12 cellular contexts compared by ENCODE assay signal in the genomic region with DNA sequence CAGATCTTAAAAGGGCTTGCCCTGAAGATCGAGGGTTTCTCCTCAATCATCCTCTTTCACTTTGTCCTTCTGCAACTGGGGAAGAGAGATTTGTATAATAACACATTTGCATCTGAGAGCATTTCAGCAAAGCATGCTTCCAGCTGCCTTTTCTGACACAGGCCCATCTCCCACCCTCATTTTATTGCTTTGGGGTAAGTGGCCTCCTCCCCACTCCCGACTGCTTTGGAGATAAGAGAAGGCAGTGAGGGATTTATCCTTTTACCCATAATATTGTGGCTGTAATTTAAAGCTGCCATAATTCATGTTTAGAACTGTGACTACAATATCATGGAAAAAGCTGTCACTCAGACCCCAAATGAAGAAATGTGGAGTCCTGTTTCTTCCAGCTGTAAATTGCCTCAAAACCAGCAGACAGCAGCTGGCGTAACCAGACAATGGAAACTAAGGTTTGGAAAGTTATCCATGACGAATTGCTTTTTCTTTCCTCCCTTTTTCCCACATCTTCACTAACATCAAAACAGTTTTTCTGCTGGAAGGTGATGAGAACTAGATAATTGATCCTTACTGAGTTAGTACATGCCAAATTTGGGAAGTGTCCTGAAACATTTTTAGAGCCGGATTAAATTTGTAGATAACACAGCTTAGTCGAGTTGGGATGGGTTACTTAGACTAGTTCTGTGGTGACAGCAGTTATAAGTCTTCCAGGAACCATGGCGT.
DNase-seq lines count a peak whose midpoint lies in the region; ATAC-seq and TF ChIP-seq lines count a peak whose summit lies in the region.
"Had no signal": no experiment of that assay in that cellular context is flagged by ENCODE, and none has a peak within 500 bp of the region (broad histone marks: within the 10 kb centered on the region; RNA-seq: fewer than 3 reads in every experiment).

No MANE protein-coding gene starts in this region.

- no peak for DNase-seq in nephron progenitor cell
- DNase-seq in ovary: no peak
- DNase-seq in stimulated activated naive CD8-positive, alpha-beta T cell treated with anti-CD3 and anti-CD28 coated beads, Interleukin-15, amount 100 ng/mL, for 72 hours: no peak
- no peak for DNase-seq in D341Med (ENCODE audit: low spot score)
- no peak for DNase-seq in aorta
- DNase-seq: Calu3; NCI-H187 treated with DMSO at 0.1 percent for 48 hours; RPMI8226; stimulated activated naive CD4-positive, alpha-beta T cell had no signal

- ATAC-seq in GM18861 (IDR thresholded peaks at IDR 0.05; ENCODE audit: unreplicated experiment) (peak; percentile 38), GM21825 (IDR thresholded peaks at IDR 0.05; ENCODE audit: unreplicated experiment) (peak; percentile 49), HG03521 (IDR thresholded peaks at IDR 0.05; ENCODE audit: unreplicated experiment) (peak; percentile 36), aorta (ENCODE audit: low FRiP score) (no peak)
- no peak for ATAC-seq in stimulated activated naive CD8-positive, alpha-beta T cell treated with anti-CD3 and anti-CD28 coated beads, Interleukin-15, amount 100 ng/mL, for 72 hours

- H3K9me3 Mint-ChIP-seq in nephron progenitor cell: peaks cover 21% of the 10 kb centered on the region
- H3K9me3 Mint-ChIP-seq in stimulated activated naive CD8-positive, alpha-beta T cell treated with anti-CD3 and anti-CD28 coated beads, Interleukin-15, amount 100 ng/mL, for 72 hours: peaks cover 0 to 8% of the 10 kb centered on the region in 2 donors

- no peak overlapping the region for H3K27ac ChIP-seq in ovary
- no peak overlapping the region for H3K27ac ChIP-seq in aorta (ENCODE audit: low read depth in 1 of 2, low read length in 2 of 2)

- H3K4me1 ChIP-seq in ovary (ENCODE audit: insufficient read depth) (no peaks in the 10 kb centered on the region), aorta (ENCODE audit: control insufficient read depth in 1 of 2, insufficient read depth in 2 of 2, low read length in 2 of 2) (peaks cover 0 to 6% of the 10 kb centered on the region in 2 donors)

- no peak for TF ChIP-seq EP300 in ovary (IDR thresholded peaks at IDR 0.05)

- H3K36me3 ChIP-seq in ovary (no peaks in the 10 kb centered on the region), aorta (ENCODE audit: control insufficient read depth in 1 of 2, insufficient read depth in 2 of 2, low read length in 1 of 2) (no peaks in the 10 kb centered on the region)

- intact Hi-C loops in ovary (cut with DNase I) (no loop called here), aorta (cut with DNase I) (loop anchor here in 1 of 2 donors (5.0 kb wide), 1 partner anchor 103 kb away; the partner anchor contains the start of gene PFN2)

- peak overlapping the region; percentile 77 for H3K27ac Mint-ChIP-seq in nephron progenitor cell
- no peak overlapping the region for H3K27ac Mint-ChIP-seq in stimulated activated naive CD8-positive, alpha-beta T cell treated with anti-CD3 and anti-CD28 coated beads, Interleukin-15, amount 100 ng/mL, for 72 hours

- TF ChIP-seq CTCF in nephron progenitor cell (IDR thresholded peaks at IDR 0.05) (no peak), ovary (IDR thresholded peaks at IDR 0.05) (no peak)

- H3K4me3 Mint-ChIP-seq in nephron progenitor cell: no peak overlapping the region
- no peak overlapping the region for H3K4me3 Mint-ChIP-seq in stimulated activated naive CD8-positive, alpha-beta T cell treated with anti-CD3 and anti-CD28 coated beads, Interleukin-15, amount 100 ng/mL, for 72 hours

- WGBS in ovary, 3 donors: 47 to 54% (median 53%) methylated on average over 7 of the region's 7 CpGs
- 72 to 74% methylated on average over 7 of the region's 7 CpGs for WGBS in aorta, 2 donors

- H3K9me3 ChIP-seq in ovary (peaks cover 0 to 4% of the 10 kb centered on the region in 2 donors), aorta (ENCODE audit: control insufficient read depth, low read length) (peaks cover 2% of the 10 kb centered on the region)

- TF ChIP-seq POLR2A in ovary (IDR thresholded peaks at IDR 0.05): no peak

- no peaks in the 10 kb centered on the region for H3K36me3 Mint-ChIP-seq in nephron progenitor cell (ENCODE audit: low read depth)

- peaks cover 50% of the 10 kb centered on the region for H3K4me1 Mint-ChIP-seq in nephron progenitor cell
- H3K4me1 Mint-ChIP-seq in stimulated activated naive CD8-positive, alpha-beta T cell treated with anti-CD3 and anti-CD28 coated beads, Interleukin-15, amount 100 ng/mL, for 72 hours: peaks cover 7% of the 10 kb centered on the region

- peaks cover 3% of the 10 kb centered on the region for H3K27me3 Mint-ChIP-seq in nephron progenitor cell (ENCODE audit: low read depth, poor library complexity)
- peaks cover 35% of the 10 kb centered on the region for H3K27me3 Mint-ChIP-seq in stimulated activated naive CD8-positive, alpha-beta T cell treated with anti-CD3 and anti-CD28 coated beads, Interleukin-15, amount 100 ng/mL, for 72 hours

- H3K4me3 ChIP-seq in ovary (no peak overlapping the region), aorta (ENCODE audit: low read length in 2 of 2) (no peak overlapping the region)

- no peaks in the 10 kb centered on the region for H3K27me3 ChIP-seq in ovary
- no peaks in the 10 kb centered on the region for H3K27me3 ChIP-seq in aorta (ENCODE audit: control insufficient read depth in 1 of 2, insufficient read depth in 2 of 2, low read length in 1 of 2)

Comparison
In these comparisons a context has a peak if more than half of its experiments do, and no peak if none do; other contexts are left out.
1. ATAC-seq: peak in GM18861 (single experiment), GM21825 (single experiment) and HG03521 (single experiment); none in stimulated activated naive CD8-positive, alpha-beta T cell treated with anti-CD3 and anti-CD28 coated beads, Interleukin-15, amount 100 ng/mL, for 72 hours (single experiment) and aorta (single experiment).